ENCODE assay signal across 8 cellular contexts in genomic region chrX:54808605-54809483, GRCh38. TPM values are rescaled to one million over a fixed set of nuclear protein-coding genes. Genes with fewer than 3 reads are reported as not detected.
DNase-seq lines count a peak whose midpoint lies in the region; ATAC-seq and TF ChIP-seq lines count a peak whose summit lies in the region.

No MANE protein-coding gene starts in this region.

- WGBS in smooth muscle cell (ENCODE audit: low lambda C conversion rate): 31% methylated on average over 33 of the region's 38 CpGs

- peak overlapping the region; percentile 77 for H3K4me3 ChIP-seq in smooth muscle cell

- H3K36me3 Mint-ChIP-seq in activated B cell treated with CpG ODN at 0.5 μM for 24 hours (ENCODE audit: low read depth) (peaks cover 34% of the 10 kb centered on the region), immature natural killer cell (peaks cover 0 to 10% (median 4%) of the 10 kb centered on the region in 3 donors)

- H4K20me1 ChIP-seq in smooth muscle cell (ENCODE audit: low read depth): peaks cover 47% of the 10 kb centered on the region

- H3K9me3 Mint-ChIP-seq in activated B cell treated with CpG ODN at 0.5 μM for 24 hours (no peaks in the 10 kb centered on the region), immature natural killer cell (peaks cover 0 to 2% (median 0%) of the 10 kb centered on the region in 6 donors)

- H3K4me3 Mint-ChIP-seq in activated B cell treated with CpG ODN at 0.5 μM for 24 hours: peak overlapping the region; percentile 92
- peak overlapping the region; percentile 90 to 97 (median 94) for H3K4me3 Mint-ChIP-seq in immature natural killer cell

- no peaks in the 10 kb centered on the region for H3K27me3 ChIP-seq in smooth muscle cell (ENCODE audit: low read depth)

- no peaks in the 10 kb centered on the region for H3K36me3 ChIP-seq in smooth muscle cell (ENCODE audit: low read depth)

- peak overlapping the region; percentile 95 for H3K4me2 ChIP-seq in smooth muscle cell

- H3K9ac ChIP-seq in smooth muscle cell (ENCODE audit: low read depth): peak overlapping the region; percentile 81

- CTCF ChIA-PET in activated B cell treated with CpG ODN at 0.5 μM for 24 hours (lab: Charles Lee): no interaction called here

- DNase-seq in ACHN (peak; percentile 89), NCI-H2227 treated with DMSO at 0.1 percent for 48 hours (lab: John Stamatoyannopoulos, UW) (peak; percentile 99), activated B cell treated with CpG ODN at 0.5 μM for 24 hours (peak; percentile 73), immature natural killer cell (peak; percentile 86 to 90 (median 90)), smooth muscle cell (lab: John Stamatoyannopoulos, UW; ENCODE audit: unreplicated experiment) (peak; percentile 70)
- DNase-seq in central memory CD4-positive, alpha-beta T cell: peak; percentile 88

- H3K27ac Mint-ChIP-seq in activated B cell treated with CpG ODN at 0.5 μM for 24 hours: peak overlapping the region; percentile 91
- H3K27ac Mint-ChIP-seq in immature natural killer cell: peak overlapping the region; percentile 88 to 96 (median 92)

- H3K27me3 Mint-ChIP-seq in activated B cell treated with CpG ODN at 0.5 μM for 24 hours (no peaks in the 10 kb centered on the region), immature natural killer cell (ENCODE audit: low read depth in 3 of 3) (peaks cover 6 to 16% (median 10%) of the 10 kb centered on the region in 3 donors)

- H3K79me2 ChIP-seq in smooth muscle cell (ENCODE audit: low read depth): peaks cover 28% of the 10 kb centered on the region

- H3K4me1 Mint-ChIP-seq in activated B cell treated with CpG ODN at 0.5 μM for 24 hours: peaks cover 14% of the 10 kb centered on the region
- H3K4me1 Mint-ChIP-seq in immature natural killer cell: peaks cover 17 to 23% of the 10 kb centered on the region in 2 donors

- ATAC-seq in GM18907 (IDR thresholded peaks at IDR 0.05; ENCODE audit: unreplicated experiment) (peak; percentile 87), HG03175 (IDR thresholded peaks at IDR 0.05; ENCODE audit: unreplicated experiment) (peak; percentile 92), activated B cell treated with CpG ODN at 0.5 μM for 24 hours (ENCODE audit: low read depth) (peak; percentile 96)

- no peaks in the 10 kb centered on the region for H3K9me3 ChIP-seq in smooth muscle cell (replicated peaks; ENCODE audit: low read depth)

- intact Hi-C loops in activated B cell treated with CpG ODN at 0.5 μM for 24 hours (cut with micrococcal nuclease): loop anchor here (1.0 to 5.0 kb wide), 9 partner anchors 170 to 1727 kb away; partner anchors contain the start of genes APEX2, FAM120C, GNL3L and PHF8

- no peaks in the 10 kb centered on the region for H3K4me1 ChIP-seq in smooth muscle cell (ENCODE audit: low read depth)

- POLR2A ChIA-PET in activated B cell treated with CpG ODN at 0.5 μM for 24 hours (lab: Charles Lee): interaction anchor here (0.5 to 2.7 kb wide), 7 partner anchors 169 to 1363 kb away, joined by 3 to 38 read pairs (median 4); partner anchors contain the start of genes APEX2, GNL3L, MAGEH1 and PHF8

- no peak overlapping the region for H2AFZ ChIP-seq in smooth muscle cell (ENCODE audit: low read depth)

- peak overlapping the region; percentile 71 for H3K27ac ChIP-seq in smooth muscle cell (ENCODE audit: low read depth)

- in situ Hi-C loops in ACHN (cut with HindIII; ENCODE audit: low pct_ligation_motif_present, low pct_unique_long_range_greater_than_20kb, low sequenced_read_pairs): no loop called here

- TF ChIP-seq CTCF in activated B cell treated with CpG ODN at 0.5 μM for 24 hours (IDR thresholded peaks at IDR 0.05) (no peak), smooth muscle cell (IDR thresholded peaks at IDR 0.05; ENCODE audit: borderline replicate concordance, insufficient read depth, poor library complexity, severe bottlenecking) (no peak)

- H3F3A ChIP-seq in smooth muscle cell (ENCODE audit: low read depth): no peaks in the 10 kb centered on the region

RNA-seq across cellular contexts. Expression of gene MAGED2, which starts 1.3 kb away (rescaled TPM):
- 44.0 and 49.4 TPM in 2 replicates for total RNA-seq in activated B cell treated with CpG ODN at 0.5 μM for 24 hours
- 100 to 1,000 TPM; 108 to 157 (median 147) TPM for polyA plus RNA-seq in immature natural killer cell
- total RNA-seq in smooth muscle cell: 488 and 603 TPM in 2 replicates
- 645 and 741 TPM in 2 replicates for polyA plus RNA-seq in smooth muscle cell

RNA-seq across cellular contexts. Expression of gene ITIH6, which starts 10.8 kb away (rescaled TPM):
- total RNA-seq in activated B cell treated with CpG ODN at 0.5 μM for 24 hours (not detected in 2 replicates), smooth muscle cell (not detected in 2 replicates)
- polyA plus RNA-seq in immature natural killer cell (not detected), smooth muscle cell (not detected in 2 replicates)

Comparison
In these comparisons a context has a peak if more than half of its experiments do, and no peak if none do; other contexts are left out.
1. Peak in every context shown above with its lines: DNase-seq, ATAC-seq, H3K4me3 ChIP-seq and H3K27ac ChIP-seq.